In the genomic region with DNA sequence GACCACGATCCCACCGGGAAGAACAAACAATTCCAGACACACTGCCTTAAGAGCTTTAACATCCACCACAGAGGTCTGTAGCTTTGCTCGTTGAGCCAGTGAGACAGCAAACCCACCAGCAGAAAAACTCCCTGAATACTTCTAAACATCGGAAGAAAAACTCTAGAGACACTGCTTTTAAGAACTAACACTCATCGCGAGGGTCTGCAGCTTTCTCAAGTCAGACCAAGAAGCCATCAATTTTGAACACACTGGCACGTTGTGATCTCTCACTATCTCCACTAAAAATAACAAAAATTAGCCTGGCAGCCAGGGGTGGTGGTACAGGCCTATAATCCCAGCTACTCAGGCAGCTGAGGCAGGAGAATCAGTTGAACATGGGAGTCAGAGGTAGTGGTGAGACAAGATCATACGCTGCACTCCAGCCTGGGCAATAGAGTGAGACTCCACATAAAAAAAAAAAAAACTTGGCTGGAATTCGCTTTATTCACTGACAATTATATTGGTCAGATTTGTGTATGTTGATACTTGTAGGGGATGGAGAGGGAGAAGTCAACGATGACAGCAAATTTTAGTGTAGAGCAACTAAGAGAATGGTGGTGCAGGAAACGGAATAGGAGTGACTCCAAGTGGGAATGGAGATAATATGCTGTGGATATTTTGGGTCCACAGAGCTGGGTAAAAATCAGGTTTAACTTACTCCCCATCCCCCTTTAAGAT, we compare ENCODE assay signal across 9 cellular contexts. TPM values are rescaled to one million over a fixed set of nuclear protein-coding genes. Genes with fewer than 3 reads are reported as not detected.
A peak's percentile ranks its signal among the peaks of the same experiment; 100 is the strongest.
DNase-seq lines count a peak whose midpoint lies in the region; ATAC-seq, FAIRE-seq and TF ChIP-seq lines count a peak whose summit lies in the region.
"Had no signal": no experiment of that assay in that cellular context is flagged by ENCODE, and none has a peak within 500 bp of the region (broad histone marks: within the 10 kb centered on the region; RNA-seq: fewer than 3 reads in every experiment).

No MANE protein-coding gene starts in this region.

- TF ChIP-seq EP300 in K562 (IDR thresholded peaks at IDR 0.05; ENCODE audit: low read length) = no peak; the same call in 1 of the 2 replicates
- TF ChIP-seq EP300 in upper lobe of left lung (IDR thresholded peaks at IDR 0.05) = no peak

- peak overlapping the region; percentile 85 to 92; a peak in 3 of 4 replicates for H3K9ac ChIP-seq in K562 (ENCODE audit: insufficient read depth in 1 of 2, low read depth in 2 of 2, low read length in 2 of 2)

- peaks cover 20% of the 10 kb centered on the region; the same call in 2 of the 3 replicates for H3K36me3 ChIP-seq in K562 (ENCODE audit: control insufficient read depth, insufficient read depth, low read length)
- H3K36me3 ChIP-seq in lower lobe of right lung = peaks cover 13% of the 10 kb centered on the region
- H3K36me3 ChIP-seq in upper lobe of left lung = peaks cover 2 to 14% (median 9%) of the 10 kb centered on the region in 4 donors

- POLR2A ChIA-PET in K562 (lab: Yijun Ruan, JAX) = interaction anchor here (0.6 to 4.0 kb wide), 15 partner anchors 9 to 1380 kb away, joined by 3 to 48 read pairs (median 4); partner anchors contain the start of genes C6orf52, PAK1IP1 and TMEM14B

- TF ChIP-seq RAD21 in K562 (CRISPR knock-in tag; conservative IDR thresholded peaks at IDR 0.05 in 1 of 2, IDR thresholded peaks at IDR 0.05 in 1 of 2) = no peak

- peaks cover 51% of the 10 kb centered on the region for H3K4me1 Mint-ChIP-seq in activated naive CD4-positive, alpha-beta T cell treated with anti-CD3 and anti-CD28 coated beads, Interleukin-2, amount 50 U/mL, for 24 hours

- peak overlapping the region; percentile 96 for H3K4me3 Mint-ChIP-seq in activated naive CD4-positive, alpha-beta T cell treated with anti-CD3 and anti-CD28 coated beads, Interleukin-2, amount 50 U/mL, for 24 hours

- no peak for TF ChIP-seq CTCF in K562 (IDR thresholded peaks at IDR 0.05 in 2 of 3, conservative IDR thresholded peaks at IDR 0.05 in 1 of 3; ENCODE audit: insufficient read depth in 2 of 3, low read depth in 1 of 3, low read length in 3 of 3)
- TF ChIP-seq CTCF in lower lobe of right lung (IDR thresholded peaks at IDR 0.05) = no peak
- no peak for TF ChIP-seq CTCF in upper lobe of left lung (IDR thresholded peaks at IDR 0.05)

- intact Hi-C loops in K562 (cut with micrococcal nuclease) (loop anchor here (1.0 to 2.0 kb wide), 3 partner anchors 25 to 165 kb away; partner anchors contain the start of genes SYCP2L and TMEM14B), lower lobe of right lung (cut with DNase I) (no loop called here)

- no peaks in the 10 kb centered on the region for H3K9me3 Mint-ChIP-seq in activated naive CD4-positive, alpha-beta T cell treated with anti-CD3 and anti-CD28 coated beads, Interleukin-2, amount 50 U/mL, for 24 hours

- no peaks in the 10 kb centered on the region for H3K9me1 ChIP-seq in K562 (ENCODE audit: control insufficient read depth, insufficient read depth, low read length)

- no TSS peak for BruUV-seq in K562 (replicated peaks; lab: Mats Ljungman, UMichigan)

- H3K4me1 ChIP-seq in K562 (replicated peaks in 1 of 2; ENCODE audit: control insufficient read depth in 2 of 2, insufficient read depth in 2 of 2, low read length in 2 of 2) = peaks cover 39 to 44% of the 10 kb centered on the region in 2 experiments
- peaks cover 25% of the 10 kb centered on the region for H3K4me1 ChIP-seq in lower lobe of right lung
- peaks cover 15 to 54% (median 25%) of the 10 kb centered on the region in 4 donors for H3K4me1 ChIP-seq in upper lobe of left lung

- H3K4me2 ChIP-seq in K562 (ENCODE audit: insufficient read depth, low read length) = peak overlapping the region; percentile 79

- peak overlapping the region; percentile 82 for H3K27ac Mint-ChIP-seq in activated naive CD4-positive, alpha-beta T cell treated with anti-CD3 and anti-CD28 coated beads, Interleukin-2, amount 50 U/mL, for 24 hours

- H3K27ac ChIP-seq in K562 (ENCODE audit: extremely low read depth, low read depth, low read length) (peak overlapping the region; percentile 88), lower lobe of right lung (peak overlapping the region; percentile 89), upper lobe of left lung (peak overlapping the region; percentile 81 to 88 (median 86))

- 69% methylated on average over 11 of the region's 11 CpGs for WGBS in K562 (ENCODE audit: insufficient coverage, low coverage, missing lambda C conversion rate)
- whole genome bisulfite sequencing in upper lobe of left lung, 2 donors = 74 to 84% methylated on average over 11 of the region's 11 CpGs

- H3K79me2 ChIP-seq in K562 (ENCODE audit: control insufficient read depth, insufficient read depth, low read length) = peaks cover 36% of the 10 kb centered on the region

- no peak for FAIRE-seq in K562 (lab: Jason Lieb, UNC)

- H3K9me3 ChIP-seq in K562 (replicated peaks; ENCODE audit: control insufficient read depth, insufficient read depth, low read depth, low read length) (peaks cover 13% of the 10 kb centered on the region), lower lobe of right lung (no peaks in the 10 kb centered on the region), upper lobe of left lung (no peaks in the 10 kb centered on the region)

- no peak for DNase-seq in activated naive CD4-positive, alpha-beta T cell treated with Interleukin-2 at 50 U/mL for 16 hours
- DNase-seq in K562 (ENCODE audit: extremely low read depth in 1 of 4, low spot score in 3 of 4) (no peak), lower lobe of right lung (no peak), upper lobe of left lung (no peak), AML-193 (lab: John Stamatoyannopoulos, UW) (no peak), NCI-H774 (lab: John Stamatoyannopoulos, UW) (no peak)

- H2AFZ ChIP-seq in K562 (ENCODE audit: low read depth, low read length) = peak overlapping the region; percentile 90

- ATAC-seq in K562 = no peak
- no peak for ATAC-seq in lower lobe of right lung
- ATAC-seq in upper lobe of left lung (ENCODE audit: low FRiP score in 2 of 2) = no peak
- ATAC-seq in HG03097 (IDR thresholded peaks at IDR 0.05; ENCODE audit: low FRiP score, unreplicated experiment) = no peak

- no peaks in the 10 kb centered on the region for H3K27me3 Mint-ChIP-seq in activated naive CD4-positive, alpha-beta T cell treated with anti-CD3 and anti-CD28 coated beads, Interleukin-2, amount 50 U/mL, for 24 hours

- TF ChIP-seq POLR2A in K562 (conservative IDR thresholded peaks at IDR 0.05) (no peak), upper lobe of left lung (IDR thresholded peaks at IDR 0.05) (no peak)

- no peaks in the 10 kb centered on the region for H3K36me3 Mint-ChIP-seq in activated naive CD4-positive, alpha-beta T cell treated with anti-CD3 and anti-CD28 coated beads, Interleukin-2, amount 50 U/mL, for 24 hours

- in situ Hi-C loops in K562 (cut with MboI) = no loop called here

- CTCF ChIA-PET in K562 (lab: Yijun Ruan, JAX; ENCODE audit: low intra/inter-chr PET ratio) = no interaction called here

- no peaks in the 10 kb centered on the region for H3K27me3 ChIP-seq in K562 (ENCODE audit: control insufficient read depth in 2 of 2, insufficient read depth in 2 of 2, low read length in 2 of 2)
- no peaks in the 10 kb centered on the region for H3K27me3 ChIP-seq in lower lobe of right lung (ENCODE audit: low read depth)
- no peaks in the 10 kb centered on the region for H3K27me3 ChIP-seq in upper lobe of left lung

- H3K4me3 ChIP-seq in K562 (peak overlapping the region; percentile 64), lower lobe of right lung (peak overlapping the region; percentile 83), upper lobe of left lung (peak overlapping the region; percentile 15 to 82 (median 64))

- no peaks in the 10 kb centered on the region for H4K20me1 ChIP-seq in K562 (replicated peaks; ENCODE audit: control insufficient read depth, insufficient read depth, low read length)

RNA-seq across cellular contexts. Expression of gene TMEM14C, which starts 0.9 kb away (rescaled TPM):
- 79.7 and 82.0 TPM in 2 replicates for total RNA-seq in K562 (2011; cell fraction: chromatin; rRNA removed; ENCODE audit: low replicate concordance)
- 114 and 131 TPM in 2 replicates for total RNA-seq in K562 (2011; cell fraction: nucleolus; rRNA removed)
- 125 and 142 TPM in 2 replicates for total RNA-seq in K562 (2011; cell fraction: nucleoplasm; rRNA removed)
- total RNA-seq in K562 (2014; rRNA removed) (151 TPM in 2 replicates), K562 (2014; rRNA removed; fragmentation: Illumina TruSeq; extraction: Trizol) (213 and 225 TPM in 2 replicates), K562 (2015; rRNA removed; fragmentation: Illumina TruSeq; extraction: Trizol) (150 and 160 TPM in 2 replicates), K562 (2021) (183 and 204 TPM in 2 replicates), lower lobe of right lung (81.9 TPM), upper lobe of left lung (100 to 1,000 TPM in 2 of 6 donors, 10 to 100 TPM in 4; 23.0 to 116 (median 95.1) TPM)
- polyA plus RNA-seq in K562 (2011; rRNA removed) (319 and 402 TPM in 2 replicates), K562 (2014; fragmentation: Illumina TruSeq; extraction: Trizol) (209 and 263 TPM in 2 replicates), K562 (2014; fragmentation: Nextera tagmentation; extraction: Ambion mirVana) (100 to 1,000 TPM; 472 to 496 TPM), K562 (2014; rRNA removed) (264 and 287 TPM in 2 replicates)
- 252 and 276 TPM in 2 replicates for polyA plus RNA-seq in K562 (2011; cell fraction: cytosol; rRNA removed)
- 76.8 and 123 TPM in 2 replicates for polyA plus RNA-seq in K562 (2011; cell fraction: nucleus; rRNA removed)
- 226 and 283 TPM in 2 replicates for polyA plus RNA-seq in K562 (2012)
- 118 and 125 TPM in 2 replicates for polyA minus RNA-seq in K562 (2011; rRNA and poly(A)+ RNA removed)
- polyA minus RNA-seq in K562 (2011; cell fraction: cytosol; rRNA and poly(A)+ RNA removed) = 42.3 and 50.0 TPM in 2 replicates
- 13.3 and 23.7 TPM in 2 replicates for polyA minus RNA-seq in K562 (2011; cell fraction: nucleus; rRNA and poly(A)+ RNA removed)

RNA-seq across cellular contexts. Expression of gene TMEM14B, which starts 25.6 kb away (rescaled TPM):
- total RNA-seq in K562 (2011; cell fraction: chromatin; rRNA removed; ENCODE audit: low replicate concordance) = 120 and 171 TPM in 2 replicates
- total RNA-seq in K562 (2011; cell fraction: nucleolus; rRNA removed) = 123 and 128 TPM in 2 replicates
- 191 and 263 TPM in 2 replicates for total RNA-seq in K562 (2011; cell fraction: nucleoplasm; rRNA removed)
- total RNA-seq in K562 (2014; rRNA removed) (149 and 174 TPM in 2 replicates), K562 (2014; rRNA removed; fragmentation: Illumina TruSeq; extraction: Trizol) (263 and 285 TPM in 2 replicates), K562 (2015; rRNA removed; fragmentation: Illumina TruSeq; extraction: Trizol) (181 and 217 TPM in 2 replicates), K562 (2021) (211 and 214 TPM in 2 replicates), lower lobe of right lung (61.0 TPM), upper lobe of left lung (10 to 100 TPM; 25.1 to 73.9 (median 56.7) TPM)
- polyA plus RNA-seq in K562 (2011; rRNA removed) (247 and 349 TPM in 2 replicates), K562 (2014; fragmentation: Illumina TruSeq; extraction: Trizol) (198 and 252 TPM in 2 replicates), K562 (2014; fragmentation: Nextera tagmentation; extraction: Ambion mirVana) (100 to 1,000 TPM; 777 to 862 TPM), K562 (2014; rRNA removed) (271 and 298 TPM in 2 replicates)
- 133 and 189 TPM in 2 replicates for polyA plus RNA-seq in K562 (2011; cell fraction: cytosol; rRNA removed)
- polyA plus RNA-seq in K562 (2011; cell fraction: nucleus; rRNA removed) = 63.2 and 95.0 TPM in 2 replicates
- 154 and 229 TPM in 2 replicates for polyA plus RNA-seq in K562 (2012)
- polyA minus RNA-seq in K562 (2011; rRNA and poly(A)+ RNA removed) = 116 and 118 TPM in 2 replicates
- 39.9 and 48.1 TPM in 2 replicates for polyA minus RNA-seq in K562 (2011; cell fraction: cytosol; rRNA and poly(A)+ RNA removed)
- polyA minus RNA-seq in K562 (2011; cell fraction: nucleus; rRNA and poly(A)+ RNA removed) = 44.7 and 82.3 TPM in 2 replicates

RNA-seq across cellular contexts. Expression of gene PAK1IP1, which starts 27.2 kb away (rescaled TPM):
- total RNA-seq in K562 (2011; cell fraction: chromatin; rRNA removed; ENCODE audit: low replicate concordance) = 9.9 and 14.5 TPM in 2 replicates
- 10.0 and 11.4 TPM in 2 replicates for total RNA-seq in K562 (2011; cell fraction: nucleolus; rRNA removed)
- total RNA-seq in K562 (2011; cell fraction: nucleoplasm; rRNA removed) = 8.3 and 10.3 TPM in 2 replicates
- total RNA-seq in K562 (2014; rRNA removed) = 50.0 and 52.4 TPM in 2 replicates
- total RNA-seq in K562 (2014; rRNA removed; fragmentation: Illumina TruSeq; extraction: Trizol) = 87.0 and 95.7 TPM in 2 replicates
- 87.3 and 90.9 TPM in 2 replicates for total RNA-seq in K562 (2015; rRNA removed; fragmentation: Illumina TruSeq; extraction: Trizol)
- 52.4 and 56.5 TPM in 2 replicates for total RNA-seq in K562 (2021)
- 49.0 and 69.7 TPM in 2 replicates for polyA plus RNA-seq in K562 (2011; rRNA removed)
- 16.3 and 22.3 TPM in 2 replicates for polyA plus RNA-seq in K562 (2011; cell fraction: cytosol; rRNA removed)
- polyA plus RNA-seq in K562 (2011; cell fraction: nucleus; rRNA removed) = 16.1 and 17.8 TPM in 2 replicates
- 28.9 and 46.1 TPM in 2 replicates for polyA plus RNA-seq in K562 (2012)
- polyA plus RNA-seq in K562 (2014; fragmentation: Illumina TruSeq; extraction: Trizol) = 85.9 and 108 TPM in 2 replicates
- 100 to 1,000 TPM; 189 to 200 TPM for polyA plus RNA-seq in K562 (2014; fragmentation: Nextera tagmentation; extraction: Ambion mirVana)
- 63.5 and 64.4 TPM in 2 replicates for polyA plus RNA-seq in K562 (2014; rRNA removed)
- polyA minus RNA-seq in K562 (2011; rRNA and poly(A)+ RNA removed) = 31.3 and 35.1 TPM in 2 replicates
- 9.4 and 11.9 TPM in 2 replicates for polyA minus RNA-seq in K562 (2011; cell fraction: cytosol; rRNA and poly(A)+ RNA removed)
- 6.9 and 11.3 TPM in 2 replicates for polyA minus RNA-seq in K562 (2011; cell fraction: nucleus; rRNA and poly(A)+ RNA removed)
- total RNA-seq in lower lobe of right lung = 9.5 TPM
- 10 to 100 TPM in 3 of 6 donors, 1 to 10 TPM in 3; 6.0 to 15.8 (median 10.8) TPM for total RNA-seq in upper lobe of left lung

RNA-seq across cellular contexts. Expression of gene C6orf52, which starts 27.6 kb away (rescaled TPM):
- total RNA-seq in K562 (2011; cell fraction: chromatin; rRNA removed; ENCODE audit: low replicate concordance) = 1.6 and 1.8 TPM in 2 replicates
- total RNA-seq in K562 (2011; cell fraction: nucleolus; rRNA removed) = 1.8 and 2.5 TPM in 2 replicates
- 1.5 and 4.0 TPM in 2 replicates for total RNA-seq in K562 (2011; cell fraction: nucleoplasm; rRNA removed)
- 6.7 and 11.7 TPM in 2 replicates for total RNA-seq in K562 (2014; rRNA removed)
- 11.1 and 14.9 TPM in 2 replicates for total RNA-seq in K562 (2014; rRNA removed; fragmentation: Illumina TruSeq; extraction: Trizol)
- 7.4 and 10.8 TPM in 2 replicates for total RNA-seq in K562 (2015; rRNA removed; fragmentation: Illumina TruSeq; extraction: Trizol)
- total RNA-seq in K562 (2021) = 10.5 TPM in 2 replicates
- polyA plus RNA-seq in K562 (2011; rRNA removed) = 11.8 and 14.0 TPM in 2 replicates
- polyA plus RNA-seq in K562 (2011; cell fraction: cytosol; rRNA removed) = 6.8 and 13.2 TPM in 2 replicates
- polyA plus RNA-seq in K562 (2011; cell fraction: nucleus; rRNA removed) = 3.6 and 7.2 TPM in 2 replicates
- polyA plus RNA-seq in K562 (2012) = 6.7 and 8.1 TPM in 2 replicates
- 12.3 and 12.9 TPM in 2 replicates for polyA plus RNA-seq in K562 (2014; fragmentation: Illumina TruSeq; extraction: Trizol)
- 10 to 100 TPM; 27.6 to 37.0 TPM for polyA plus RNA-seq in K562 (2014; fragmentation: Nextera tagmentation; extraction: Ambion mirVana)
- polyA plus RNA-seq in K562 (2014; rRNA removed) = 9.1 and 10.7 TPM in 2 replicates
- polyA minus RNA-seq in K562 (2011; rRNA and poly(A)+ RNA removed) = 6.4 and 6.5 TPM in 2 replicates
- 3.1 TPM in 1 of 2 replicates, not detected in the other for polyA minus RNA-seq in K562 (2011; cell fraction: cytosol; rRNA and poly(A)+ RNA removed)
- polyA minus RNA-seq in K562 (2011; cell fraction: nucleus; rRNA and poly(A)+ RNA removed) = 1.4 TPM in 1 of 2 replicates, not detected in the other
- total RNA-seq in lower lobe of right lung = 1.3 TPM
- total RNA-seq in upper lobe of left lung = 1 to 10 TPM in 2 of 6 donors, not detected in 4; 1.6 to 3.2 TPM
- total RNA-seq: LHCN-M2 had no signal
